Comparison of ENCODE assay signal across 11 cellular contexts in the genomic region with DNA sequence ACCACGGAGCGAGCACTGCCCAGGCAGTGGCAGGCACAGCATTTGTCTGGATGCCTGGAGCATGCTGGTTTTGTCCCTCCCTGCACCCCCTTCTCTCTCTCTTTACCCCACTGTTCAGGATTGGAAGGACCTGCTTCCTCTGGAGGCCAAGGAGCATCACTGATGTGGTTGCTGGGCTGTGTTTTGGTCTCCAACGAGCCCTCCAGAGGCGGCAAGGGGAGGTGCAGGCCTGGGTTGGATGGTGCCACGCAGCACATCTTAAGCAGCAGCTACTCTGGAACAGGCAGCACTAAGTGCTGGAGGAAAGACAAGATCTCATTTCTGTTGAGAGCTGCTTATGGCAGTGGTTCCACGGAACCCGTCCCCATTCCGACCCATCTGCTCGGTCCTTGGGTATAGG.
DNase-seq lines count a peak whose midpoint lies in the region; ATAC-seq, FAIRE-seq and TF ChIP-seq lines count a peak whose summit lies in the region.
"Had no signal": no experiment of that assay in that cellular context is flagged by ENCODE, and none has a peak within 500 bp of the region (broad histone marks: within the 10 kb centered on the region; RNA-seq: fewer than 3 reads in every experiment).

No MANE protein-coding gene starts in this region.

- no peak for ATAC-seq in HG03521 (IDR thresholded peaks at IDR 0.05; ENCODE audit: unreplicated experiment)
- no peak for ATAC-seq in GM21619 (IDR thresholded peaks at IDR 0.05; ENCODE audit: unreplicated experiment)
- ATAC-seq: naive thymus-derived CD4-positive, alpha-beta T cell had no signal

- H3K4me3 ChIP-seq in AG10803 (ENCODE audit: low read length): no peak overlapping the region
- H3K4me3 ChIP-seq in SK-N-SH (ENCODE audit: low read depth in 2 of 2, low read length in 1 of 2): no peak overlapping the region
- H3K4me3 ChIP-seq in ascending aorta: no peak overlapping the region
- H3K4me3 ChIP-seq: SK-N-MC had no signal

- H3K4me1 ChIP-seq in SK-N-SH (ENCODE audit: control insufficient read depth in 1 of 2, insufficient read depth in 2 of 2, low read depth in 1 of 2, low read length in 1 of 2) (no peaks in the 10 kb centered on the region; a peak in 2 of 4 replicates), ascending aorta (no peaks in the 10 kb centered on the region)

- TF ChIP-seq CTCF in AG10803 (conservative IDR thresholded peaks at IDR 0.05; ENCODE audit: low read length) (peak; percentile 27), GM12873 (IDR thresholded peaks at IDR 0.05; ENCODE audit: insufficient read depth, low read depth, low read length, missing control alignments) (peak; percentile 51), SK-N-SH (IDR thresholded peaks at IDR 0.05) (peak; percentile 21), ascending aorta (IDR thresholded peaks at IDR 0.05) (no peak)

- CTCF ChIA-PET in SK-N-SH (lab: Yijun Ruan, JAX): interaction anchor here (0.9 to 1.4 kb wide), 2 partner anchors 15 to 28 kb away, joined by 4 to 5 read pairs; no protein-coding TSS in a partner anchor

- 55% methylated on average over 6 of the region's 9 CpGs for WGBS in SK-N-SH (ENCODE audit: low lambda C conversion rate)

- DNase-seq in AG10803 (ENCODE audit: low read depth) (no peak), SK-N-SH (no peak), iPS-NIHi11 (ENCODE audit: low spot score) (peak; percentile 72), HTR-8/SVneo (ENCODE audit: insufficient read length, low spot score) (no peak), ascending aorta (ENCODE audit: low spot score in 2 of 2) (no peak)
- DNase-seq: naive thymus-derived CD4-positive, alpha-beta T cell; NCI-H1105 treated with DMSO at 0.1 percent for 48 hours had no signal

- no peak for TF ChIP-seq RAD21 in SK-N-SH (IDR thresholded peaks at IDR 0.05; ENCODE audit: low read length)

- intact Hi-C loops in ascending aorta (cut with DNase I): no loop called here

- no peak for FAIRE-seq in HTR-8/SVneo (lab: Jason Lieb, UNC)

- no peaks in the 10 kb centered on the region for H3K36me3 ChIP-seq in SK-N-SH (replicated peaks in 1 of 2; ENCODE audit: control insufficient read depth in 1 of 2, insufficient read depth in 2 of 2, low read length in 1 of 2)
- H3K36me3 ChIP-seq in ascending aorta: no peaks in the 10 kb centered on the region

- POLR2A ChIA-PET in SK-N-SH (lab: Yijun Ruan, JAX): no interaction called here

- no peaks in the 10 kb centered on the region for H3K9me2 ChIP-seq in SK-N-SH

- H3K9ac ChIP-seq in SK-N-SH: no peak overlapping the region

- no peaks in the 10 kb centered on the region for H4K20me1 ChIP-seq in SK-N-SH (ENCODE audit: insufficient read depth)

- no peak for TF ChIP-seq EP300 in SK-N-SH (IDR thresholded peaks at IDR 0.05; ENCODE audit: borderline replicate concordance in 1 of 2, low read depth in 1 of 2, low read length in 1 of 2)

- no peaks in the 10 kb centered on the region for H3F3A ChIP-seq in SK-N-SH (replicated peaks; ENCODE audit: insufficient read depth)

- no peak overlapping the region for H2AFZ ChIP-seq in SK-N-SH (ENCODE audit: low read depth)

- H3K27ac ChIP-seq in SK-N-SH (ENCODE audit: low read depth in 2 of 2, low read length in 1 of 2): no peak overlapping the region
- H3K27ac ChIP-seq in ascending aorta: no peak overlapping the region
- H3K27ac ChIP-seq: SK-N-MC had no signal

- H3K79me2 ChIP-seq in SK-N-SH (ENCODE audit: insufficient read depth): no peaks in the 10 kb centered on the region

- no peaks in the 10 kb centered on the region; the same call in 1 of the 2 replicates for H3K27me3 ChIP-seq in SK-N-SH (ENCODE audit: insufficient read depth)
- H3K27me3 ChIP-seq in ascending aorta: no peaks in the 10 kb centered on the region

- no peak overlapping the region for H3K4me2 ChIP-seq in SK-N-SH

- H3K9me3 ChIP-seq in SK-N-SH: no peaks in the 10 kb centered on the region
- no peaks in the 10 kb centered on the region for H3K9me3 ChIP-seq in ascending aorta

TF ChIP-seq in SK-N-SH, 30 proteins besides CTCF, POLR2A, EP300 and RAD21:
- TF ChIP-seq GABPA (IDR thresholded peaks at IDR 0.05; ENCODE audit: low read depth) (no peak), YY1 (IDR thresholded peaks at IDR 0.05; ENCODE audit: low read depth) (no peak), TAF1 (IDR thresholded peaks at IDR 0.05; ENCODE audit: borderline replicate concordance, low read depth, low read length) (no peak), NRF1 (IDR thresholded peaks at IDR 0.05; ENCODE audit: low read depth, low read length) (no peak), EZH2phosphoT487 (IDR thresholded peaks at IDR 0.05; ENCODE audit: borderline replicate concordance, low read depth) (no peak), JUND (IDR thresholded peaks at IDR 0.05) (no peak), RFX5 (IDR thresholded peaks at IDR 0.05; ENCODE audit: low read length) (no peak), FOXJ3 (CRISPR knock-in tag; IDR thresholded peaks at IDR 0.05) (no peak), MEF2A (IDR thresholded peaks at IDR 0.05; ENCODE audit: borderline replicate concordance, low read depth) (no peak), TCF12 (IDR thresholded peaks at IDR 0.05) (no peak), ELF1 (IDR thresholded peaks at IDR 0.05) (no peak), CHD2 (IDR thresholded peaks at IDR 0.05; ENCODE audit: low read length, partially characterized antibody) (no peak), FOSL2 (IDR thresholded peaks at IDR 0.05; ENCODE audit: borderline replicate concordance, low read depth) (no peak), RCOR1 (IDR thresholded peaks at IDR 0.05; ENCODE audit: low read length) (no peak), RXRA (IDR thresholded peaks at IDR 0.05; ENCODE audit: borderline replicate concordance, low read depth) (no peak)
- TF ChIP-seq, protein P1, sequence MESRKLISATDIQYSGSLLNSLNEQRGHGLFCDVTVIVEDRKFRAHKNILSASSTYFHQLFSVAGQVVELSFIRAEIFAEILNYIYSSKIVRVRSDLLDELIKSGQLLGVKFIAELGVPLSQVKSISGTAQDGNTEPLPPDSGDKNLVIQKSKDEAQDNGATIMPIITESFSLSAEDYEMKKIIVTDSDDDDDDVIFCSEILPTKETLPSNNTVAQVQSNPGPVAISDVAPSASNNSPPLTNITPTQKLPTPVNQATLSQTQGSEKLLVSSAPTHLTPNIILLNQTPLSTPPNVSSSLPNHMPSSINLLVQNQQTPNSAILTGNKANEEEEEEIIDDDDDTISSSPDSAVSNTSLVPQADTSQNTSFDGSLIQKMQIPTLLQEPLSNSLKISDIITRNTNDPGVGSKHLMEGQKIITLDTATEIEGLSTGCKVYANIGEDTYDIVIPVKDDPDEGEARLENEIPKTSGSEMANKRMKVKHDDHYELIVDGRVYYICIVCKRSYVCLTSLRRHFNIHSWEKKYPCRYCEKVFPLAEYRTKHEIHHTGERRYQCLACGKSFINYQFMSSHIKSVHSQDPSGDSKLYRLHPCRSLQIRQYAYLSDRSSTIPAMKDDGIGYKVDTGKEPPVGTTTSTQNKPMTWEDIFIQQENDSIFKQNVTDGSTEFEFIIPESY (IDR thresholded peaks at IDR 0.05; ENCODE audit: borderline replicate concordance, low read depth): no peak
- TF ChIP-seq, protein P2, sequence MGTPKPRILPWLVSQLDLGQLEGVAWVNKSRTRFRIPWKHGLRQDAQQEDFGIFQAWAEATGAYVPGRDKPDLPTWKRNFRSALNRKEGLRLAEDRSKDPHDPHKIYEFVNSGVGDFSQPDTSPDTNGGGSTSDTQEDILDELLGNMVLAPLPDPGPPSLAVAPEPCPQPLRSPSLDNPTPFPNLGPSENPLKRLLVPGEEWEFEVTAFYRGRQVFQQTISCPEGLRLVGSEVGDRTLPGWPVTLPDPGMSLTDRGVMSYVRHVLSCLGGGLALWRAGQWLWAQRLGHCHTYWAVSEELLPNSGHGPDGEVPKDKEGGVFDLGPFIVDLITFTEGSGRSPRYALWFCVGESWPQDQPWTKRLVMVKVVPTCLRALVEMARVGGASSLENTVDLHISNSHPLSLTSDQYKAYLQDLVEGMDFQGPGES (IDR thresholded peaks at IDR 0.05; ENCODE audit: low read depth, low read length): no peak
- TF ChIP-seq, protein P3, sequence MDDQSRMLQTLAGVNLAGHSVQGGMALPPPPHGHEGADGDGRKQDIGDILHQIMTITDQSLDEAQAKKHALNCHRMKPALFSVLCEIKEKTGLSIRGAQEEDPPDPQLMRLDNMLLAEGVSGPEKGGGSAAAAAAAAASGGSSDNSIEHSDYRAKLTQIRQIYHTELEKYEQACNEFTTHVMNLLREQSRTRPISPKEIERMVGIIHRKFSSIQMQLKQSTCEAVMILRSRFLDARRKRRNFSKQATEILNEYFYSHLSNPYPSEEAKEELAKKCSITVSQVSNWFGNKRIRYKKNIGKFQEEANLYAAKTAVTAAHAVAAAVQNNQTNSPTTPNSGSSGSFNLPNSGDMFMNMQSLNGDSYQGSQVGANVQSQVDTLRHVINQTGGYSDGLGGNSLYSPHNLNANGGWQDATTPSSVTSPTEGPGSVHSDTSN (IDR thresholded peaks at IDR 0.05): no peak
- TF ChIP-seq, protein P4, sequence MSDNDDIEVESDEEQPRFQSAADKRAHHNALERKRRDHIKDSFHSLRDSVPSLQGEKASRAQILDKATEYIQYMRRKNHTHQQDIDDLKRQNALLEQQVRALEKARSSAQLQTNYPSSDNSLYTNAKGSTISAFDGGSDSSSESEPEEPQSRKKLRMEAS (IDR thresholded peaks at IDR 0.05; ENCODE audit: low read depth): no peak

Comparison
In these comparisons a context has a peak if more than half of its experiments do, and no peak if none do; other contexts are left out.
1. CTCF ChIP-seq: peak in AG10803 (single experiment), GM12873 (single experiment) and SK-N-SH (single experiment); none in ascending aorta (0 of 3).